Comparison of ENCODE assay signal across 8 cellular contexts in genomic region chr11:2791521-2792375, GRCh38.
DNase-seq lines count a peak whose midpoint lies in the region; ATAC-seq and TF ChIP-seq lines count a peak whose summit lies in the region.

No MANE protein-coding gene starts in this region.

- H3K9me3 ChIP-seq in vagina = no peaks in the 10 kb centered on the region

- H3K36me3 ChIP-seq in vagina = no peaks in the 10 kb centered on the region

- H3K4me3 Mint-ChIP-seq in natural killer cell treated with Interleukin-12 subunit alpha and Interleukin-12 subunit beta and Interleukin-15 and Interleukin-18, amount 100 ng/mL, for 72 hours = peak overlapping the region; percentile 36

- peak in 1 of 2 donors; percentile 32 for ATAC-seq in natural killer cell treated with Interleukin-12 subunit alpha and Interleukin-12 subunit beta and Interleukin-15 and Interleukin-18, amount 100 ng/mL, for 72 hours
- ATAC-seq in HG02588 (IDR thresholded peaks at IDR 0.05; ENCODE audit: unreplicated experiment) = no peak

- TF ChIP-seq CTCF in epithelial cell of esophagus (IDR thresholded peaks at IDR 0.05; ENCODE audit: insufficient read depth, low read depth, low read length, missing control alignments) = no peak
- no peak for TF ChIP-seq CTCF in vagina (IDR thresholded peaks at IDR 0.05)

- no peaks in the 10 kb centered on the region for H3K9me3 Mint-ChIP-seq in natural killer cell treated with Interleukin-12 subunit alpha and Interleukin-12 subunit beta and Interleukin-15 and Interleukin-18, amount 100 ng/mL, for 72 hours

- TF ChIP-seq POLR2A in vagina (IDR thresholded peaks at IDR 0.05) = no peak

- no peaks in the 10 kb centered on the region for H3K27me3 ChIP-seq in vagina

- intact Hi-C loops in vagina (cut with DNase I) = no loop called here

- H3K4me3 ChIP-seq in epithelial cell of esophagus (ENCODE audit: low read length) (peak overlapping the region; percentile 25), vagina (peak overlapping the region; percentile 43 to 48)

- H3K4me1 ChIP-seq in vagina = peaks cover 12% of the 10 kb centered on the region

- no peak overlapping the region for H3K27ac ChIP-seq in vagina

- DNase-seq in activated gamma-delta T cell treated with Interleukin-2 at 50 U/mL for 16 hours (peak; percentile 51), activated gamma-delta T cell (lab: John Stamatoyannopoulos, UW) (no peak), epithelial cell of esophagus (ENCODE audit: low read depth) (no peak), vagina (ENCODE audit: extremely low spot score in 2 of 2) (no peak), D341Med (ENCODE audit: low spot score) (no peak), HuH-7.5 (ENCODE audit: low spot score) (no peak)
- peak; percentile 38 for DNase-seq in natural killer cell treated with Interleukin-12 subunit alpha and Interleukin-12 subunit beta and Interleukin-15 and Interleukin-18, amount 100 ng/mL, for 72 hours (ENCODE audit: low spot score)

- H3K27me3 Mint-ChIP-seq in natural killer cell treated with Interleukin-12 subunit alpha and Interleukin-12 subunit beta and Interleukin-15 and Interleukin-18, amount 100 ng/mL, for 72 hours = peaks cover 12 to 20% of the 10 kb centered on the region in 2 donors

- H3K4me1 Mint-ChIP-seq in natural killer cell treated with Interleukin-12 subunit alpha and Interleukin-12 subunit beta and Interleukin-15 and Interleukin-18, amount 100 ng/mL, for 72 hours (ENCODE audit: low read depth in 2 of 2) = peaks cover 0 to 2% of the 10 kb centered on the region in 2 donors

- H3K27ac Mint-ChIP-seq in natural killer cell treated with Interleukin-12 subunit alpha and Interleukin-12 subunit beta and Interleukin-15 and Interleukin-18, amount 100 ng/mL, for 72 hours = no peak overlapping the region

- no peaks in the 10 kb centered on the region for H3K36me3 Mint-ChIP-seq in natural killer cell treated with Interleukin-12 subunit alpha and Interleukin-12 subunit beta and Interleukin-15 and Interleukin-18, amount 100 ng/mL, for 72 hours

Comparison
In these comparisons a context has a peak if more than half of its experiments do, and no peak if none do; other contexts are left out.
1. DNase-seq: peak in activated gamma-delta T cell treated with Interleukin-2 at 50 U/mL for 16 hours (single experiment) and natural killer cell treated with Interleukin-12 subunit alpha and Interleukin-12 subunit beta and Interleukin-15 and Interleukin-18, amount 100 ng/mL, for 72 hours (single experiment); none in activated gamma-delta T cell (single experiment), epithelial cell of esophagus (single experiment), vagina (0 of 2), D341Med (single experiment) and HuH-7.5 (single experiment).